Comparison of ENCODE assay signal across 11 cellular contexts in genomic region chr7:17123020-17123419, GRCh38.
DNase-seq lines count a peak whose midpoint lies in the region; ATAC-seq and TF ChIP-seq lines count a peak whose summit lies in the region.
"Had no signal": no experiment of that assay in that cellular context is flagged by ENCODE, and none has a peak within 500 bp of the region (broad histone marks: within the 10 kb centered on the region; RNA-seq: fewer than 3 reads in every experiment).

No MANE protein-coding gene starts in this region.

- no peak for TF ChIP-seq CTCF in choroid plexus epithelial cell (conservative IDR thresholded peaks at IDR 0.05; ENCODE audit: low read depth, low read length)

- H3K4me3 ChIP-seq in choroid plexus epithelial cell (ENCODE audit: low read depth, low read length) = peak overlapping the region; percentile 12
- H3K4me3 ChIP-seq: psoas muscle, upper lobe of left lung had no signal

- ATAC-seq in left ventricle myocardium superior (peak; percentile 40), Right ventricle myocardium superior (ENCODE audit: poor library complexity) (no peak), GM18868 (IDR thresholded peaks at IDR 0.05; ENCODE audit: unreplicated experiment) (no peak)
- ATAC-seq in activated CD4-positive, CD25-positive, alpha-beta regulatory T cell treated with anti-CD3 and anti-CD28 coated beads, Interleukin-2, amount 50 U/mL, for 24 hours = no peak
- ATAC-seq: psoas muscle had no signal

- no peak for DNase-seq in left ventricle myocardium superior
- DNase-seq in Right ventricle myocardium superior = no peak
- peak; percentile 57 for DNase-seq in HT1080 (ENCODE audit: low read depth)
- DNase-seq in choroid plexus epithelial cell (ENCODE audit: low read depth) = peak; percentile 95
- DNase-seq in activated T-cell treated with anti-CD3 and anti-CD28 coated beads, Interleukin-2, amount 50 U/mL, for 48 hours = no peak
- DNase-seq in activated T-cell treated with anti-CD3 and anti-CD28 coated beads, Interleukin-2, amount 50 U/mL, for 1 hour = no peak
- DNase-seq: C1 segment of cervical spinal cord, psoas muscle, upper lobe of left lung had no signal

- intact Hi-C loops in left ventricle myocardium superior (cut with micrococcal nuclease) = no loop called here
- intact Hi-C loops in Right ventricle myocardium superior (cut with DNase I) = no loop called here

Comparison
In these comparisons a context has a peak if more than half of its experiments do, and no peak if none do; other contexts are left out.
1. DNase-seq: peak in HT1080 (single experiment) and choroid plexus epithelial cell (single experiment); none in left ventricle myocardium superior (single experiment), Right ventricle myocardium superior (single experiment), activated T-cell treated with anti-CD3 and anti-CD28 coated beads, Interleukin-2, amount 50 U/mL, for 48 hours (0 of 2) and activated T-cell treated with anti-CD3 and anti-CD28 coated beads, Interleukin-2, amount 50 U/mL, for 1 hour (single experiment).